Comparison of ENCODE assay signal across 8 cellular contexts in the genomic region with DNA sequence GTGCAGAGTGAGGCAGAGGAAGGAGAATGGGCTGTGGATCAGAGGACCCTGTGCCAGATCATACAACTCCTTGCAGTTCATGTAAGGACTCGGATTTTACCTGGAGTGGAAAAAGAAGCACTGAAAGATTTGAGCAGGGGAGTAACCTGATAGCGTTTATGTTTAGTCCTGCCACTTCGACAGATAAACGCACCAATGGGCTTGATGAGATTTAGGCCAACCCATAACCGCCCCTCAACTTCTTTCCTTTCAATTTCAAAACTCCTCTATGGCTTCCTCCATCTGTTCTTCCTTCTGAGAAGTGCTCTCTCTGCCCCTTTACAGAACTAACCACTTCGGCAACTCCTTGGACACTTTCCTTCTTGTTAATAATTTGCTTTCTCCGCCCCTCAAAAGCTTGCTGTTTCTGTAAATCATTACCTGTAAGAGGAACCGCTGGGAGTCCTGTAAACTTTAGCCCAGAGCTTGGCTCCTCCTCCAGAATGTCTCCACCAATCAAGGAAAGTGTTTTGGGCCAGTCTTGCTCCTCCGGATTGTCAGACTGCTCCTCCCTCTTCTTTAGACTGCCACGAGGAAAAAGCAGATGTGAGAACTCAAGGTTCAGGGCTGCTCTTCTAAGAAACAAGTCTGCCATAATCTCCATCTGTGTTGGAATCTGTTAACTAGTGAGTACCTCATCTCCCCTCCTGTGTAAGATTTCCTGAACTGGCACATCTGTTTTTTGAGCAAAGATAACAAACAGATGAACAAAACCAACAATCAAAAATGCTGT. TPM values are rescaled to one million over a fixed set of nuclear protein-coding genes. Genes with fewer than 3 reads are reported as not detected.
DNase-seq lines count a peak whose midpoint lies in the region; ATAC-seq and TF ChIP-seq lines count a peak whose summit lies in the region.

A gene with protein sequence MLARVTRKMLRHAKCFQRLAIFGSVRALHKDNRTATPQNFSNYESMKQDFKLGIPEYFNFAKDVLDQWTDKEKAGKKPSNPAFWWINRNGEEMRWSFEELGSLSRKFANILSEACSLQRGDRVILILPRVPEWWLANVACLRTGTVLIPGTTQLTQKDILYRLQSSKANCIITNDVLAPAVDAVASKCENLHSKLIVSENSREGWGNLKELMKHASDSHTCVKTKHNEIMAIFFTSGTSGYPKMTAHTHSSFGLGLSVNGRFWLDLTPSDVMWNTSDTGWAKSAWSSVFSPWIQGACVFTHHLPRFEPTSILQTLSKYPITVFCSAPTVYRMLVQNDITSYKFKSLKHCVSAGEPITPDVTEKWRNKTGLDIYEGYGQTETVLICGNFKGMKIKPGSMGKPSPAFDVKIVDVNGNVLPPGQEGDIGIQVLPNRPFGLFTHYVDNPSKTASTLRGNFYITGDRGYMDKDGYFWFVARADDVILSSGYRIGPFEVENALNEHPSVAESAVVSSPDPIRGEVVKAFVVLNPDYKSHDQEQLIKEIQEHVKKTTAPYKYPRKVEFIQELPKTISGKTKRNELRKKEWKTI (plus strand): TSS at position 554 of the 772 bp plus-strand sequence. CDS start 6,021 bp downstream, outside the sequence.

- intact Hi-C loops in posterior vena cava (cut with DNase I): no loop called here

- no peak within 1 kb of the TSS for H3K9ac ChIP-seq in rectal smooth muscle tissue (ENCODE audit: low read length)

- H3K4me3 ChIP-seq in cardiac muscle cell (peak within 1 kb of the TSS; percentile 11), rectal smooth muscle tissue (ENCODE audit: low read length) (peak within 1 kb of the TSS; percentile 62)

- H3K27me3 ChIP-seq in cardiac muscle cell (no peaks in the 10 kb centered on the region), rectal smooth muscle tissue (ENCODE audit: control insufficient read depth, insufficient read depth, low read length) (no peaks in the 10 kb centered on the region)

- TF ChIP-seq CTCF in AG09319 (IDR thresholded peaks at IDR 0.05; ENCODE audit: low read depth, low read length): no peak
- TF ChIP-seq CTCF in cardiac muscle cell (IDR thresholded peaks at IDR 0.05; ENCODE audit: low read depth, low read length): no peak

- H3K4me1 ChIP-seq in cardiac muscle cell (ENCODE audit: low read depth) (no peaks in the 10 kb centered on the region), rectal smooth muscle tissue (ENCODE audit: control insufficient read depth, insufficient read depth, low read length) (peaks cover 2% of the 10 kb centered on the region)

- ATAC-seq in GM19043 (IDR thresholded peaks at IDR 0.05; ENCODE audit: low read depth, unreplicated experiment) (peak; percentile 94), HG03175 (IDR thresholded peaks at IDR 0.05; ENCODE audit: unreplicated experiment) (peak; percentile 98)

- DNase-seq in AG09319 (ENCODE audit: extremely low read depth, low read depth): peak; percentile 40
- peak; percentile 91 for DNase-seq in RPMI8226
- peak; percentile 60 for DNase-seq in activated naive CD4-positive, alpha-beta T cell treated with anti-CD3 and anti-CD28 coated beads, Interleukin-2, amount 50 U/mL, for 16 hours
- peak; percentile 61 to 84 for DNase-seq in cardiac muscle cell (ENCODE audit: low read depth in 1 of 2, low spot score in 1 of 2)
- no peak for DNase-seq in posterior vena cava (ENCODE audit: low spot score)

- H3K36me3 ChIP-seq in cardiac muscle cell: no peaks in the 10 kb centered on the region
- no peaks in the 10 kb centered on the region for H3K36me3 ChIP-seq in rectal smooth muscle tissue (ENCODE audit: control insufficient read depth, insufficient read depth, low read length)

- no peaks in the 10 kb centered on the region for H3K9me3 ChIP-seq in cardiac muscle cell (ENCODE audit: low read depth)

- no peak within 1 kb of the TSS for H3K27ac ChIP-seq in cardiac muscle cell
- peak within 1 kb of the TSS; percentile 4 for H3K27ac ChIP-seq in rectal smooth muscle tissue (ENCODE audit: low read depth, low read length)

RNA-seq across cellular contexts. Expression of the gene that starts here (rescaled TPM):
- total RNA-seq in cardiac muscle cell (1.2 and 4.5 TPM in 2 replicates), posterior vena cava (1 to 10 TPM; 2.1 to 3.6 TPM)
- 1.8 and 2.0 TPM in 2 replicates for polyA plus RNA-seq in cardiac muscle cell
